Comparison of ENCODE assay signal across 1 cellular context in genomic region chr2:142869065-142869460, GRCh38. TPM values are rescaled to one million over a fixed set of nuclear protein-coding genes. Genes with fewer than 3 reads are reported as not detected.
"Had no signal": no experiment of that assay in that cellular context is flagged by ENCODE, and none has a peak within 500 bp of the region (broad histone marks: within the 10 kb centered on the region; RNA-seq: fewer than 3 reads in every experiment).

No MANE protein-coding gene starts in this region.

RNA-seq across cellular contexts. Expression of gene KYNU, which starts 8.4 kb away (rescaled TPM):
- total RNA-seq: endothelial cell of umbilical vein had no signal
